Comparison of ENCODE assay signal across 25 cellular contexts in the genomic region with DNA sequence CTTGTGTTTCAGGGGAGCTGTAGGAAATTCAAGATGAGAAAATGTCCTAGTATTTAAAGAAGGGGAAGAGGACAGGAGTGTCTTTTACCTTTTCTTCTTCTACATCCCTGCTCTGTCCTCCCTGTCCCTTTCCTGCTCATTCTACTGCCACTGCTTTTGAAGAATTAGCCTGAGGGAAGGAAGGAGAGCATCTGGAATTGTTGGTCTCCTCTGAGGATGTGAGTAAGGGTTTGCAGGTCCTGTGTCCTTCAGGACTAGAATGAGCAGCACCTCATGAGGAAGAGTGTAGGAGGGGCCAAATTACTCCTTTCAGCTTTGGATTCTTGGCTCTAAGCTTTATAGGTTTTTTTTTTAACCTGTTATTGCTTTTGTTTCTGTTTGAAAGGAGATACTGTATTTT. TPM values are rescaled to one million over a fixed set of nuclear protein-coding genes. Genes with fewer than 3 reads are reported as not detected.
DNase-seq lines count a peak whose midpoint lies in the region; ATAC-seq and TF ChIP-seq lines count a peak whose summit lies in the region.
"Had no signal": no experiment of that assay in that cellular context is flagged by ENCODE, and none has a peak within 500 bp of the region (broad histone marks: within the 10 kb centered on the region; RNA-seq: fewer than 3 reads in every experiment).

No MANE protein-coding gene starts in this region.

- no peaks in the 10 kb centered on the region for H3K9me3 ChIP-seq in left lung
- H3K9me3 ChIP-seq: ovary, sigmoid colon, stomach, upper lobe of right lung had no signal

- CTCF ChIA-PET in WTC11 (lab: Charles Lee): interaction anchor here (1.5 kb wide), 1 partner anchor 276 kb away, joined by 5 read pairs; no protein-coding TSS in a partner anchor

- no peak overlapping the region for H3K27ac ChIP-seq in left lung
- H3K27ac ChIP-seq: brain microvascular endothelial cell, ovary, sigmoid colon, stomach, upper lobe of right lung had no signal

- ATAC-seq in natural killer cell: no peak
- ATAC-seq in natural killer cell treated with Interleukin-12 subunit alpha and Interleukin-12 subunit beta and Interleukin-15 and Interleukin-18, amount 100 ng/mL, for 72 hours: no peak
- no peak for ATAC-seq in WTC11
- no peak for ATAC-seq in GM21528 (IDR thresholded peaks at IDR 0.05; ENCODE audit: low FRiP score, unreplicated experiment)
- ATAC-seq in left lung: no peak
- no peak for ATAC-seq in GM19452 (IDR thresholded peaks at IDR 0.05; ENCODE audit: unreplicated experiment)
- no peak for ATAC-seq in GM19324 (IDR thresholded peaks at IDR 0.05; ENCODE audit: low FRiP score, unreplicated experiment)
- ATAC-seq: esophagus mucosa, left lobe of liver, upper lobe of right lung had no signal

- no peaks in the 10 kb centered on the region for H3K27me3 ChIP-seq in left lung
- H3K27me3 ChIP-seq: brain microvascular endothelial cell, dorsolateral prefrontal cortex, ovary, sigmoid colon, stomach, upper lobe of right lung had no signal

- DNase-seq in natural killer cell (no peak), WTC11 (ENCODE audit: low spot score) (no peak), islet precursor cell (peak; percentile 64), left lung (no peak)
- DNase-seq in natural killer cell treated with Interleukin-12 subunit alpha and Interleukin-12 subunit beta and Interleukin-15 and Interleukin-18, amount 100 ng/mL, for 72 hours (ENCODE audit: low spot score): no peak
- DNase-seq: activated CD4-positive, CD25-positive, alpha-beta regulatory T cell treated with anti-CD3 and anti-CD28 coated beads, Interleukin-2, amount 50 U/mL, for 72 hours; activated CD8-positive, alpha-beta memory T cell treated with anti-CD3 and anti-CD28 coated beads, Interleukin-2, amount 50 U/mL, for 4 hours; brain microvascular endothelial cell; dorsolateral prefrontal cortex; HCEC 1CT; Karpas-422; NCI-H1105; NCI-H2171; NCI-H748 treated with DMSO at 0.1 percent for 48 hours; ovary; sigmoid colon; stomach; T-helper 9 cell; upper lobe of right lung had no signal

- POLR2A ChIA-PET in WTC11 (lab: Charles Lee): interaction anchor here (1.0 kb wide), 1 partner anchor 75 kb away, joined by 3 read pairs; the partner anchor contains the start of gene PMM1

- H3K4me1 ChIP-seq in left lung: peaks cover 2 to 20% of the 10 kb centered on the region in 2 donors

- H3K4me3 Mint-ChIP-seq in natural killer cell (no peak overlapping the region), WTC11 (no peak overlapping the region)
- H3K4me3 Mint-ChIP-seq in natural killer cell treated with Interleukin-12 subunit alpha and Interleukin-12 subunit beta and Interleukin-15 and Interleukin-18, amount 100 ng/mL, for 72 hours: no peak overlapping the region

- H3K27me3 Mint-ChIP-seq in natural killer cell (ENCODE audit: low read depth in 2 of 2): no peaks in the 10 kb centered on the region
- no peaks in the 10 kb centered on the region for H3K27me3 Mint-ChIP-seq in natural killer cell treated with Interleukin-12 subunit alpha and Interleukin-12 subunit beta and Interleukin-15 and Interleukin-18, amount 100 ng/mL, for 72 hours
- H3K27me3 Mint-ChIP-seq in WTC11 (ENCODE audit: low read depth): no peaks in the 10 kb centered on the region

- H3K36me3 Mint-ChIP-seq in natural killer cell (peaks cover 9% of the 10 kb centered on the region), WTC11 (peaks cover 36% of the 10 kb centered on the region)
- H3K36me3 Mint-ChIP-seq in natural killer cell treated with Interleukin-12 subunit alpha and Interleukin-12 subunit beta and Interleukin-15 and Interleukin-18, amount 100 ng/mL, for 72 hours: peaks cover 27% of the 10 kb centered on the region

- H3K4me1 Mint-ChIP-seq in natural killer cell (peaks cover 10 to 11% of the 10 kb centered on the region in 2 donors), WTC11 (peaks cover 12% of the 10 kb centered on the region)
- H3K4me1 Mint-ChIP-seq in natural killer cell treated with Interleukin-12 subunit alpha and Interleukin-12 subunit beta and Interleukin-15 and Interleukin-18, amount 100 ng/mL, for 72 hours (ENCODE audit: low read depth in 2 of 2): peaks cover 11 to 16% of the 10 kb centered on the region in 2 donors

- intact Hi-C loops in natural killer cell (cut with micrococcal nuclease) (no loop called here), left lung (cut with DNase I) (no loop called here)

- H3K27ac Mint-ChIP-seq in natural killer cell (peak overlapping the region; percentile 38 to 67), WTC11 (peak overlapping the region; percentile 56; the same call in 1 of the 2 replicates)
- peak overlapping the region in 1 of 2 donors; percentile 70 for H3K27ac Mint-ChIP-seq in natural killer cell treated with Interleukin-12 subunit alpha and Interleukin-12 subunit beta and Interleukin-15 and Interleukin-18, amount 100 ng/mL, for 72 hours

- TF ChIP-seq CTCF in natural killer cell (IDR thresholded peaks at IDR 0.05) (no peak), WTC11 (IDR thresholded peaks at IDR 0.05) (no peak), left lung (IDR thresholded peaks at IDR 0.05) (no peak)

- H3K9me3 Mint-ChIP-seq in natural killer cell (no peaks in the 10 kb centered on the region), WTC11 (no peaks in the 10 kb centered on the region)
- H3K9me3 Mint-ChIP-seq in natural killer cell treated with Interleukin-12 subunit alpha and Interleukin-12 subunit beta and Interleukin-15 and Interleukin-18, amount 100 ng/mL, for 72 hours: no peaks in the 10 kb centered on the region

- no peak overlapping the region for H3K4me3 ChIP-seq in left lung
- H3K4me3 ChIP-seq: dorsolateral prefrontal cortex, ovary, sigmoid colon, stomach, upper lobe of right lung had no signal

- peaks cover 0 to 61% of the 10 kb centered on the region in 2 donors for H3K36me3 ChIP-seq in left lung
- H3K36me3 ChIP-seq: ovary had no signal

TF ChIP-seq in WTC11, 78 proteins besides CTCF, POLR2A, EP300 and RAD21:
- TF ChIP-seq ZNF416 (CRISPR knock-in tag; IDR thresholded peaks at IDR 0.05): no peak
- TF ChIP-seq FOXJ3 (CRISPR knock-in tag; IDR thresholded peaks at IDR 0.05; ENCODE audit: borderline replicate concordance): no peak
- no peak for TF ChIP-seq CREB1 (CRISPR knock-in tag; IDR thresholded peaks at IDR 0.05)
- no peak for TF ChIP-seq IRF2 (CRISPR knock-in tag; IDR thresholded peaks at IDR 0.05; ENCODE audit: borderline replicate concordance, low read depth)
- TF ChIP-seq, protein P1, sequence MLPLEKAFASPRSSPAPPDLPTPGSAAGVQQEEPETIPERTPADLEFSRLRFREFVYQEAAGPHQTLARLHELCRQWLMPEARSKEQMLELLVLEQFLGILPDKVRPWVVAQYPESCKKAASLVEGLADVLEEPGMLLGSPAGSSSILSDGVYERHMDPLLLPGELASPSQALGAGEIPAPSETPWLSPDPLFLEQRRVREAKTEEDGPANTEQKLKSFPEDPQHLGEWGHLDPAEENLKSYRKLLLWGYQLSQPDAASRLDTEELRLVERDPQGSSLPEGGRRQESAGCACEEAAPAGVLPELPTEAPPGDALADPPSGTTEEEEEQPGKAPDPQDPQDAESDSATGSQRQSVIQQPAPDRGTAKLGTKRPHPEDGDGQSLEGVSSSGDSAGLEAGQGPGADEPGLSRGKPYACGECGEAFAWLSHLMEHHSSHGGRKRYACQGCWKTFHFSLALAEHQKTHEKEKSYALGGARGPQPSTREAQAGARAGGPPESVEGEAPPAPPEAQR (CRISPR knock-in tag; IDR thresholded peaks at IDR 0.05): no peak
- no peak for TF ChIP-seq GRHL2 (CRISPR knock-in tag; IDR thresholded peaks at IDR 0.05; ENCODE audit: insufficient replicate concordance, severe bottlenecking)
- no peak for TF ChIP-seq ZNF263 (CRISPR knock-in tag; IDR thresholded peaks at IDR 0.05; ENCODE audit: low read depth)
- no peak for TF ChIP-seq SMAD3 (CRISPR knock-in tag; IDR thresholded peaks at IDR 0.05; ENCODE audit: borderline replicate concordance)

RNA-seq across cellular contexts. Expression of gene SNU13, which starts 24.2 kb away (rescaled TPM):
- total RNA-seq in natural killer cell (100 to 1,000 TPM in 2 of 3 donors, 10 to 100 TPM in 1; 100.0 to 106 (median 101) TPM), WTC11 (2021) (188 to 207 TPM (median 188 TPM) in 3 replicates), left lung (100 to 1,000 TPM; 112 to 126 TPM)
- 100 to 1,000 TPM; 167 to 249 TPM for total RNA-seq in natural killer cell treated with Interleukin-12 subunit alpha and Interleukin-12 subunit beta and Interleukin-15 and Interleukin-18, amount 100 ng/mL, for 72 hours

RNA-seq across cellular contexts. Expression of gene MEI1, which starts 34.8 kb away (rescaled TPM):
- total RNA-seq in natural killer cell (10 to 100 TPM; 44.7 to 75.6 (median 50.3) TPM), WTC11 (2021) (0.16 to 1.1 TPM (median 0.35 TPM) in 3 replicates), left lung (1 to 10 TPM; 3.9 to 7.9 TPM)
- 10 to 100 TPM; 20.2 to 82.7 TPM for total RNA-seq in natural killer cell treated with Interleukin-12 subunit alpha and Interleukin-12 subunit beta and Interleukin-15 and Interleukin-18, amount 100 ng/mL, for 72 hours
- total RNA-seq: HT-29 had no signal

RNA-seq across cellular contexts. Expression of gene XRCC6, which starts 43.4 kb away (rescaled TPM):
- total RNA-seq in natural killer cell (100 to 1,000 TPM; 134 to 142 (median 140) TPM), WTC11 (2021) (410 to 474 TPM (median 420 TPM) in 3 replicates), left lung (100 to 1,000 TPM; 176 to 214 TPM)
- total RNA-seq in natural killer cell treated with Interleukin-12 subunit alpha and Interleukin-12 subunit beta and Interleukin-15 and Interleukin-18, amount 100 ng/mL, for 72 hours: 100 to 1,000 TPM; 276 to 305 TPM

RNA-seq across cellular contexts. Expression of gene DESI1, which starts 43.6 kb away (rescaled TPM):
- total RNA-seq in natural killer cell (10 to 100 TPM; 15.0 to 22.2 (median 20.6) TPM), WTC11 (2021) (30.3 to 32.2 TPM (median 30.4 TPM) in 3 replicates), left lung (10 to 100 TPM; 27.2 to 42.9 TPM)
- 100 to 1,000 TPM in 1 of 2 donors, 10 to 100 TPM in 1; 54.2 to 120 TPM for total RNA-seq in natural killer cell treated with Interleukin-12 subunit alpha and Interleukin-12 subunit beta and Interleukin-15 and Interleukin-18, amount 100 ng/mL, for 72 hours
